ENCODE assay signal across 18 cellular contexts in the genomic region with DNA sequence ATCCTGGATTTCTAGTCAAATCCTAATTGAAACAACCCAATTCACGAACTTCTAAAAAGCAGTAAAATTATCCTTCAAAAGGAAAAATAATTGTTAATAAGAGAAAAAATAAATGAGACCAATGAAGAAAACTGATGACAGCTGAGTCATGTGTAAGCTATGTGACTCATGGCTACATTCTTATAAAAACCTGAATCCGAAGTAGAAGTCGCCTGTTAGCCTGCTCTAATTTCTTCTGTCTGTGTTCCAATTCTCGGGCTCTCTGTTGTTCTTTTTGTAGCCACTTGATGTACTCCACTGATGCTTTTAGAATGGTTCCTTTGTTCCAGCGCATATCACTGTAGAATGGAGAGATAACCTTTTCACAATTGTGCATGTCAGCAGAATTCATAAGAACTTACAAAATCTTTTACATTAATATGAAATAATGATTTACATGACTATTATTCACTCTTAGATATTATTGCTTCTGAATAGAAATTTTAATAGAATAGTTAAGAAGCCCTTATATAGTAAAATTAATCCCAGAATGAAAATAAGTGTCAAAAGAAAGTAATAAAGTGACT.
DNase-seq lines count a peak whose midpoint lies in the region; ATAC-seq, FAIRE-seq and TF ChIP-seq lines count a peak whose summit lies in the region.
"Had no signal": no experiment of that assay in that cellular context is flagged by ENCODE, and none has a peak within 500 bp of the region (broad histone marks: within the 10 kb centered on the region; RNA-seq: fewer than 3 reads in every experiment).

No MANE protein-coding gene starts in this region.

- no peak overlapping the region for H3K4me3 ChIP-seq in bronchial epithelial cell (ENCODE audit: low read depth, low read length)
- H3K4me3 ChIP-seq: colonic mucosa, neural progenitor cell, stomach had no signal

- no peaks in the 10 kb centered on the region for H3K36me3 ChIP-seq in bronchial epithelial cell (ENCODE audit: control insufficient read depth, insufficient read depth, low read length)
- H3K36me3 ChIP-seq: colonic mucosa, neural progenitor cell, stomach had no signal

- ATAC-seq in HG02981 (IDR thresholded peaks at IDR 0.05; ENCODE audit: unreplicated experiment), result no peak
- ATAC-seq in GM19351 (IDR thresholded peaks at IDR 0.05; ENCODE audit: unreplicated experiment), result no peak

- FAIRE-seq in bronchial epithelial cell (lab: Jason Lieb, UNC), result no peak
- FAIRE-seq: H1, small intestine had no signal

- no peak for TF ChIP-seq CTCF in bronchial epithelial cell (IDR thresholded peaks at IDR 0.05; ENCODE audit: insufficient read depth, low read length, severe bottlenecking)

- peak; percentile 32 for DNase-seq in AG20443 (ENCODE audit: low spot score)
- DNase-seq in LoVo (ENCODE audit: low spot score), result peak; percentile 18
- peak; percentile 54 for DNase-seq in bronchial epithelial cell (ENCODE audit: low read depth)
- DNase-seq in myocyte (ENCODE audit: low read depth), result peak; percentile 10
- DNase-seq in inferior parietal cortex (ENCODE audit: extremely low spot score), result no peak
- no peak for DNase-seq in posterior cingulate gyrus
- DNase-seq: activated naive CD8-positive, alpha-beta T cell treated with anti-CD3 and anti-CD28 coated beads, Interleukin-2, amount 10 ng/mL, durations not matched to agents 7 days and 5 days; activated T-cell treated with anti-CD3 and anti-CD28 coated beads, Interleukin-2, amount 50 U/mL, for 1 hour; colonic mucosa; KG1; NCI-H146; NCI-H510A treated with DMSO at 0.1 percent for 48 hours; small intestine; stomach had no signal

- no peaks in the 10 kb centered on the region for H3K27me3 ChIP-seq in bronchial epithelial cell (ENCODE audit: control insufficient read depth, insufficient read depth, low read length)
- H3K27me3 ChIP-seq: colonic mucosa, neural progenitor cell, stomach had no signal

- intact Hi-C loops in posterior cingulate gyrus (cut with DNase I), result no loop called here

Comparison
In these comparisons a context has a peak if more than half of its experiments do, and no peak if none do; other contexts are left out.
1. DNase-seq: peak in AG20443 (single experiment), LoVo (single experiment), bronchial epithelial cell (single experiment) and myocyte (single experiment); none in inferior parietal cortex (single experiment) and posterior cingulate gyrus (0 of 10).